Comparison of ENCODE assay signal across 20 cellular contexts in the genomic region with DNA sequence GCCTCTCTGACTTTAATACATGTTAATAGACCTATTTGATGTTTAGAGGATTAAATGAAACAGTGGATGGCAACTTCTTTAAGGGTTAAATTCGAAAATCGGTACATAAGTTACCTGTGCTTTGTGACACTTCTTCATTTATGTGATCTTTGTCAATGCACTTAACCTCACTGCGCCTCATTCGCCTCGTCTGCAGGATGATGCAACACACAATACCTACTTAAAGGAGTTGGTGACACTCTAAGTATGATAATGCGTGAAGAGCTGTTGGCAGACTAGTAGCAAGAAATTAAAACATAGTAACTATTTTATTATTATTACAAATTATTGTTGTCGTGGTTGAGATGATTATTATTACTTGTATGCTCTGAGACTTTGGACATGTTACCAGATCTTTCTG.
DNase-seq lines count a peak whose midpoint lies in the region; ATAC-seq, FAIRE-seq and TF ChIP-seq lines count a peak whose summit lies in the region.
"Had no signal": no experiment of that assay in that cellular context is flagged by ENCODE, and none has a peak within 500 bp of the region (broad histone marks: within the 10 kb centered on the region; RNA-seq: fewer than 3 reads in every experiment).

No MANE protein-coding gene starts in this region.

- peaks cover 51% of the 10 kb centered on the region for H3K4me1 Mint-ChIP-seq in activated CD4-positive, alpha-beta memory T cell treated with anti-CD3 and anti-CD28 coated beads for 36 hours (ENCODE audit: low read depth)
- peaks cover 20% of the 10 kb centered on the region for H3K4me1 Mint-ChIP-seq in activated CD4-positive, alpha-beta memory T cell treated with anti-CD3 and anti-CD28 coated beads, Interleukin-2, amount 10 ng/mL, durations not matched to agents 7 days and 5 days
- H3K4me1 Mint-ChIP-seq: B cell had no signal

- peaks cover 16% of the 10 kb centered on the region for H3K36me3 Mint-ChIP-seq in activated CD4-positive, alpha-beta memory T cell treated with anti-CD3 and anti-CD28 coated beads for 36 hours
- no peaks in the 10 kb centered on the region for H3K36me3 Mint-ChIP-seq in activated CD4-positive, alpha-beta memory T cell treated with anti-CD3 and anti-CD28 coated beads, Interleukin-2, amount 10 ng/mL, durations not matched to agents 7 days and 5 days (ENCODE audit: low read depth)
- H3K36me3 Mint-ChIP-seq: CD8-positive, alpha-beta T cell; IgD-negative memory B cell had no signal

- DNase-seq in activated CD4-positive, alpha-beta memory T cell treated with anti-CD3 and anti-CD28 coated beads for 36 hours, result no peak
- DNase-seq in activated CD4-positive, alpha-beta memory T cell treated with anti-CD3 and anti-CD28 coated beads, Interleukin-2, amount 10 ng/mL, durations not matched to agents 7 days and 5 days, result no peak
- DNase-seq in HepG2 (ENCODE audit: low spot score) (no peak), right lobe of liver (no peak), K562 (ENCODE audit: extremely low read depth in 1 of 4, low spot score in 3 of 4) (no peak), left ventricle myocardium superior (no peak)
- no peak for DNase-seq in activated T-cell treated with anti-CD3 and anti-CD28 coated beads, Interleukin-2, amount 50 U/mL, for 48 hours
- DNase-seq: Calu3; CD8-positive, alpha-beta T cell; H7; HFFc6 had no signal

- POLR2A ChIA-PET in activated CD4-positive, alpha-beta memory T cell treated with anti-CD3 and anti-CD28 coated beads for 36 hours (lab: Charles Lee), result no interaction called here
- POLR2A ChIA-PET in activated CD4-positive, alpha-beta memory T cell treated with anti-CD3 and anti-CD28 coated beads, Interleukin-2, amount 10 ng/mL, durations not matched to agents 7 days and 5 days (lab: Charles Lee), result no interaction called here
- POLR2A ChIA-PET in HepG2 (lab: Yijun Ruan, JAX) (no interaction called here), K562 (lab: Yijun Ruan, JAX) (no interaction called here)

- no peak overlapping the region for H2AFZ ChIP-seq in HepG2 (ENCODE audit: low read length)
- no peak overlapping the region for H2AFZ ChIP-seq in K562 (ENCODE audit: low read depth, low read length)

- WGBS in HepG2 (ENCODE audit: low lambda C conversion rate), result 30% methylated on average over 7 of the region's 7 CpGs
- WGBS in right lobe of liver (ENCODE audit: insufficient coverage, low coverage, low lambda C conversion rate, missing lambda C conversion rate), result 82% methylated on average over 7 of the region's 7 CpGs
- WGBS in K562 (ENCODE audit: insufficient coverage, low coverage, missing lambda C conversion rate), result 4% methylated on average over 7 of the region's 7 CpGs

- H3K9me3 ChIP-seq in HepG2 (ENCODE audit: low read length) (peaks cover 6% of the 10 kb centered on the region), right lobe of liver (no peaks in the 10 kb centered on the region), K562 (replicated peaks; ENCODE audit: control insufficient read depth, insufficient read depth, low read depth, low read length) (no peaks in the 10 kb centered on the region)

- no peak for TF ChIP-seq CTCF in HepG2 (CRISPR knock-in tag; IDR thresholded peaks at IDR 0.05)
- TF ChIP-seq CTCF in right lobe of liver (IDR thresholded peaks at IDR 0.05), result no peak
- no peak for TF ChIP-seq CTCF in K562 (IDR thresholded peaks at IDR 0.05 in 2 of 3, conservative IDR thresholded peaks at IDR 0.05 in 1 of 3; ENCODE audit: insufficient read depth in 2 of 3, low read depth in 1 of 3, low read length in 3 of 3)

- H3K4me2 ChIP-seq in HepG2 (ENCODE audit: low read depth, low read length) (no peak overlapping the region), K562 (ENCODE audit: insufficient read depth, low read length) (no peak overlapping the region)
- H3K4me2 ChIP-seq: BLaER1 treated with 17β-estradiol and CSF1 and Interleukin-3, amounts not matched to agents 10 nM and 100 nM; GM23338 had no signal

- H3K9ac ChIP-seq in HepG2 (ENCODE audit: insufficient read depth, low read depth, low read length) (no peak overlapping the region), K562 (ENCODE audit: insufficient read depth in 1 of 2, low read depth in 2 of 2, low read length in 2 of 2) (no peak overlapping the region)
- H3K9ac ChIP-seq: BLaER1 treated with 17β-estradiol and CSF1 and Interleukin-3, amounts not matched to agents 10 nM and 100 nM had no signal

- no peak overlapping the region for H3K4me3 Mint-ChIP-seq in activated CD4-positive, alpha-beta memory T cell treated with anti-CD3 and anti-CD28 coated beads for 36 hours
- H3K4me3 Mint-ChIP-seq in activated CD4-positive, alpha-beta memory T cell treated with anti-CD3 and anti-CD28 coated beads, Interleukin-2, amount 10 ng/mL, durations not matched to agents 7 days and 5 days, result no peak overlapping the region
- H3K4me3 Mint-ChIP-seq: B cell; CD8-positive, alpha-beta T cell; GM23338; HFFc6; IgD-negative memory B cell had no signal

- in situ Hi-C loops in HepG2 (cut with HindIII; ENCODE audit: extremely low pct_ligation_motif_present, low pct_unique_long_range_greater_than_20kb) (no loop called here), K562 (cut with MboI) (no loop called here)

- H3K36me3 ChIP-seq in HepG2 (replicated peaks in 1 of 2; ENCODE audit: control insufficient read depth in 1 of 2, insufficient read depth in 2 of 2, low read length in 2 of 2) (no peaks in the 10 kb centered on the region), right lobe of liver (no peaks in the 10 kb centered on the region), K562 (ENCODE audit: control insufficient read depth, insufficient read depth, low read length) (no peaks in the 10 kb centered on the region)
- H3K36me3 ChIP-seq: BLaER1 treated with 17β-estradiol and CSF1 and Interleukin-3, amounts not matched to agents 10 nM and 100 nM had no signal

- TF ChIP-seq EP300 in HepG2 (IDR thresholded peaks at IDR 0.05; ENCODE audit: low read depth in 2 of 2, low read length in 2 of 2) (no peak), HepG2 (CRISPR knock-in tag; IDR thresholded peaks at IDR 0.05; ENCODE audit: borderline replicate concordance) (no peak), K562 (IDR thresholded peaks at IDR 0.05; ENCODE audit: low read length) (no peak)

- peaks cover 4 to 9% of the 10 kb centered on the region in 2 experiments; a peak in 2 of 5 replicates for H3K27me3 ChIP-seq in HepG2 (ENCODE audit: control insufficient read depth in 1 of 2, insufficient read depth in 2 of 2, low read length in 2 of 2)
- H3K27me3 ChIP-seq in right lobe of liver, result no peaks in the 10 kb centered on the region
- H3K27me3 ChIP-seq in K562 (ENCODE audit: control insufficient read depth in 2 of 2, insufficient read depth in 2 of 2, low read length in 2 of 2), result peaks cover 8 to 24% of the 10 kb centered on the region in 2 experiments; a peak in 3 of 5 replicates
- H3K27me3 ChIP-seq: BLaER1 treated with 17β-estradiol and CSF1 and Interleukin-3, amounts not matched to agents 10 nM and 100 nM had no signal

- H3K4me3 ChIP-seq in HepG2 (replicated peaks in 1 of 3; ENCODE audit: insufficient read depth in 1 of 3, low read depth in 2 of 3, low read length in 3 of 3) (no peak overlapping the region), right lobe of liver (no peak overlapping the region), K562 (no peak overlapping the region)
- H3K4me3 ChIP-seq: BLaER1 treated with 17β-estradiol and CSF1 and Interleukin-3, amounts not matched to agents 10 nM and 100 nM; GM23338 had no signal

- H3K79me2 ChIP-seq in HepG2 (ENCODE audit: insufficient read depth, low read length) (no peaks in the 10 kb centered on the region), K562 (ENCODE audit: control insufficient read depth, insufficient read depth, low read length) (no peaks in the 10 kb centered on the region)

- FAIRE-seq in HepG2 (lab: Jason Lieb, UNC), result no peak
- FAIRE-seq in K562 (lab: Jason Lieb, UNC), result no peak
- FAIRE-seq: G401.6, GM12891, GM19239 had no signal

- ATAC-seq in HepG2 (no peak), right lobe of liver (no peak), K562 (no peak), left ventricle myocardium superior (no peak)
- ATAC-seq: CD8-positive, alpha-beta T cell; GM23338; HCT116 had no signal

- H3K4me1 ChIP-seq in HepG2 (ENCODE audit: insufficient read depth, low read length) (no peaks in the 10 kb centered on the region), right lobe of liver (peaks cover 0 to 10% (median 1%) of the 10 kb centered on the region in 4 donors), K562 (replicated peaks in 1 of 2; ENCODE audit: control insufficient read depth in 2 of 2, insufficient read depth in 2 of 2, low read length in 2 of 2) (no peaks in the 10 kb centered on the region)

- no peaks in the 10 kb centered on the region for H3K27me3 Mint-ChIP-seq in activated CD4-positive, alpha-beta memory T cell treated with anti-CD3 and anti-CD28 coated beads for 36 hours
- H3K27me3 Mint-ChIP-seq in activated CD4-positive, alpha-beta memory T cell treated with anti-CD3 and anti-CD28 coated beads, Interleukin-2, amount 10 ng/mL, durations not matched to agents 7 days and 5 days, result no peaks in the 10 kb centered on the region

- no peak for TF ChIP-seq RAD21 in HepG2 (CRISPR knock-in tag; IDR thresholded peaks at IDR 0.05)
- TF ChIP-seq RAD21 in K562 (CRISPR knock-in tag; conservative IDR thresholded peaks at IDR 0.05 in 1 of 2, IDR thresholded peaks at IDR 0.05 in 1 of 2), result no peak

- CTCF ChIA-PET in activated CD4-positive, alpha-beta memory T cell treated with anti-CD3 and anti-CD28 coated beads for 36 hours (lab: Charles Lee), result no interaction called here
- CTCF ChIA-PET in activated CD4-positive, alpha-beta memory T cell treated with anti-CD3 and anti-CD28 coated beads, Interleukin-2, amount 10 ng/mL, durations not matched to agents 7 days and 5 days (lab: Charles Lee), result no interaction called here
- CTCF ChIA-PET in HepG2 (lab: Yijun Ruan, JAX; ENCODE audit: low intra/inter-chr PET ratio, low total read pairs), result no interaction called here
- CTCF ChIA-PET in K562 (lab: Yijun Ruan, JAX; ENCODE audit: low intra/inter-chr PET ratio), result no interaction called here

- H3K27ac ChIP-seq in HepG2 (ENCODE audit: extremely low read length, insufficient read depth, low read length) (no peak overlapping the region), right lobe of liver (no peak overlapping the region), K562 (ENCODE audit: extremely low read depth, low read depth, low read length) (no peak overlapping the region)
- H3K27ac ChIP-seq: BLaER1 treated with 17β-estradiol and CSF1 and Interleukin-3, amounts not matched to agents 10 nM and 100 nM; HL-60 had no signal

- BruUV-seq in HepG2 (replicated peaks; lab: Mats Ljungman, UMichigan) (no TSS peak), K562 (replicated peaks; lab: Mats Ljungman, UMichigan) (no TSS peak)

- H3K9me1 ChIP-seq in K562 (ENCODE audit: control insufficient read depth, insufficient read depth, low read length), result no peaks in the 10 kb centered on the region

- no peaks in the 10 kb centered on the region for H4K20me1 ChIP-seq in HepG2 (ENCODE audit: insufficient read depth, low read length)
- H4K20me1 ChIP-seq in K562 (replicated peaks; ENCODE audit: control insufficient read depth, insufficient read depth, low read length), result no peaks in the 10 kb centered on the region
- H4K20me1 ChIP-seq: BLaER1 treated with 17β-estradiol and CSF1 and Interleukin-3, amounts not matched to agents 10 nM and 100 nM had no signal

- no peak for TF ChIP-seq POLR2A in HepG2 (IDR thresholded peaks at IDR 0.05; ENCODE audit: insufficient read depth in 1 of 2, low read depth in 2 of 2, low read length in 2 of 2)
- no peak for TF ChIP-seq POLR2A in right lobe of liver (IDR thresholded peaks at IDR 0.05)
- no peak for TF ChIP-seq POLR2A in K562 (conservative IDR thresholded peaks at IDR 0.05)

- H3K27ac Mint-ChIP-seq in activated CD4-positive, alpha-beta memory T cell treated with anti-CD3 and anti-CD28 coated beads for 36 hours, result peak overlapping the region; percentile 51
- H3K27ac Mint-ChIP-seq in activated CD4-positive, alpha-beta memory T cell treated with anti-CD3 and anti-CD28 coated beads, Interleukin-2, amount 10 ng/mL, durations not matched to agents 7 days and 5 days, result no peak overlapping the region
- H3K27ac Mint-ChIP-seq: B cell; CD8-positive, alpha-beta T cell; GM23338; HFFc6; IgD-negative memory B cell had no signal

- intact Hi-C loops in activated CD4-positive, alpha-beta memory T cell treated with anti-CD3 and anti-CD28 coated beads for 36 hours (cut with micrococcal nuclease), result no loop called here
- intact Hi-C loops in HepG2 (cut with micrococcal nuclease; ENCODE audit: unreplicated experiment), result no loop called here
- intact Hi-C loops in right lobe of liver (cut with DNase I), result no loop called here
- intact Hi-C loops in K562 (cut with micrococcal nuclease), result no loop called here
- intact Hi-C loops in left ventricle myocardium superior (cut with micrococcal nuclease), result no loop called here

- H3K9me3 Mint-ChIP-seq in activated CD4-positive, alpha-beta memory T cell treated with anti-CD3 and anti-CD28 coated beads for 36 hours, result peaks cover 15% of the 10 kb centered on the region
- no peaks in the 10 kb centered on the region for H3K9me3 Mint-ChIP-seq in activated CD4-positive, alpha-beta memory T cell treated with anti-CD3 and anti-CD28 coated beads, Interleukin-2, amount 10 ng/mL, durations not matched to agents 7 days and 5 days
